Comparison of ENCODE assay signal across 8 cellular contexts in the genomic region with DNA sequence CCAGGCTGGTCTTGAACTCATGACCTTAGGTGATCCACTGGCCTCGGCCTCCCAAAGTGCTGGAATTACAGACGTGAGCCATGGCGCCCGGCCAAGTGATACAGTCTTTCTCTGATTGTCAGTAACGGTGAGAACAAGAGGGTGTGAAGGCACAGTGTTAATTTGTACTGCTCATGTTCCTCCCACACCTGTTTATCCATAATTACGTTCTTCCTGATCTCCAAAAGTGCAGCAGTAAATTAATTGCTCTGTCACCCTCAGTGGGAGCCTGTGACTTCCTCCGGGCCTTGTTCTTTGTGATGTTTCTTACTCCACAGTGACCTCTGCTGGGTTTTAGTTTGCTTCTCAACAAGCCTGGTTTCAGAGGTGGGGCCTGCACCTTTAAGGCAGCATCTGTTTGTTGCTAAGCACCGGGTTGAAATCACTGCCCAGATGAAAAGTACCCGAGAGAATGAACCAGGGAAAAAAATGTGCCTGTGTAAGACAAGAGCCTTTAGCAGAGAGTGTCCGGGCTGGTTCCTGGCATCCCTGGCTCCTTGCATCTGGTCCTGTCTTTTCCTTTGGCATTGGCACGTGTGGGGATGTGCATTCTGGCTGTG.
DNase-seq lines count a peak whose midpoint lies in the region; ATAC-seq and TF ChIP-seq lines count a peak whose summit lies in the region.

No MANE protein-coding gene starts in this region.

- CTCF ChIA-PET in Caco-2 (lab: Charles Lee) (interaction anchor here (0.6 to 1.9 kb wide), 2 partner anchors 307 to 317 kb away, joined by 4 to 8 read pairs; no protein-coding TSS in a partner anchor), WTC11 (lab: Charles Lee) (interaction anchor here (1.3 to 1.9 kb wide), 3 partner anchors 11 to 306 kb away, joined by 3 to 8 read pairs (median 6); no protein-coding TSS in a partner anchor)

- H3K9me3 Mint-ChIP-seq in Caco-2 (ENCODE audit: unreplicated experiment) (no peaks in the 10 kb centered on the region), WTC11 (no peaks in the 10 kb centered on the region)

- H3K27me3 Mint-ChIP-seq in Caco-2 (ENCODE audit: insufficient read depth, unreplicated experiment): no peaks in the 10 kb centered on the region
- H3K27me3 Mint-ChIP-seq in WTC11 (ENCODE audit: low read depth): no peaks in the 10 kb centered on the region

- no peak overlapping the region for H3K4me3 ChIP-seq in Caco-2 (ENCODE audit: low read depth, low read length)

- no peaks in the 10 kb centered on the region for H3K4me1 ChIP-seq in Caco-2

- TF ChIP-seq CTCF in Caco-2 (IDR thresholded peaks at IDR 0.05; ENCODE audit: insufficient read depth in 1 of 2, low read depth in 1 of 2, low read length in 1 of 2, severe bottlenecking in 1 of 2, unreplicated experiment in 1 of 2): peak; percentile 54 to 58
- peak; percentile 41 for TF ChIP-seq CTCF in WTC11 (IDR thresholded peaks at IDR 0.05)

- peak; percentile 55 for ATAC-seq in GM19455 (IDR thresholded peaks at IDR 0.05; ENCODE audit: unreplicated experiment)
- ATAC-seq in HG03457 (IDR thresholded peaks at IDR 0.05; ENCODE audit: unreplicated experiment): peak; percentile 40
- ATAC-seq in WTC11: peak; percentile 94

- H3K4me1 Mint-ChIP-seq in Caco-2 (ENCODE audit: low read depth, unreplicated experiment): peaks cover 7% of the 10 kb centered on the region
- peaks cover 33% of the 10 kb centered on the region for H3K4me1 Mint-ChIP-seq in WTC11

- no peak overlapping the region for H3K4me3 Mint-ChIP-seq in Caco-2 (ENCODE audit: unreplicated experiment)
- H3K4me3 Mint-ChIP-seq in WTC11: no peak overlapping the region

- H3K36me3 ChIP-seq in Caco-2 (ENCODE audit: control insufficient read depth, insufficient read depth, low read length): no peaks in the 10 kb centered on the region

- intact Hi-C loops in Caco-2 (cut with micrococcal nuclease; ENCODE audit: unreplicated experiment): loop anchor here (1.0 to 5.0 kb wide), 6 partner anchors 93 to 499 kb away; no protein-coding TSS in a partner anchor

- H3K27ac Mint-ChIP-seq in Caco-2 (ENCODE audit: unreplicated experiment) (no peak overlapping the region), WTC11 (peak overlapping the region; percentile 50)

- POLR2A ChIA-PET in Caco-2 (lab: Charles Lee): no interaction called here
- POLR2A ChIA-PET in WTC11 (lab: Charles Lee): no interaction called here

- H3K36me3 Mint-ChIP-seq in Caco-2 (ENCODE audit: insufficient read depth, unreplicated experiment) (no peaks in the 10 kb centered on the region), WTC11 (peaks cover 8% of the 10 kb centered on the region)

- no peaks in the 10 kb centered on the region for H3K27me3 ChIP-seq in Caco-2 (replicated peaks; ENCODE audit: control insufficient read depth, insufficient read depth, low read length)

- BruUV-seq in Caco-2 (replicated peaks; lab: Mats Ljungman, UMichigan): no TSS peak

- DNase-seq in Caco-2 (peak; percentile 65 to 72), NCI-H345 (lab: John Stamatoyannopoulos, UW) (peak; percentile 80), WTC11 (ENCODE audit: low spot score) (peak; percentile 63), cerebellar cortex (ENCODE audit: low spot score) (peak; percentile 87), left kidney (ENCODE audit: low read depth, low spot score) (peak; percentile 95)
- peak; percentile 18 for DNase-seq in stimulated activated CD8-positive, alpha-beta memory T cell treated with anti-CD3 and anti-CD28 coated beads, Interleukin-7, amount 100 ng/mL, for 24 hours (ENCODE audit: low read depth)

- no peaks in the 10 kb centered on the region for H3K9me3 ChIP-seq in Caco-2

TF ChIP-seq in WTC11, 78 proteins besides CTCF, POLR2A, EP300 and RAD21:
- TF ChIP-seq FOXK1 (CRISPR knock-in tag; IDR thresholded peaks at IDR 0.05) (no peak), NFE2L1 (CRISPR knock-in tag; IDR thresholded peaks at IDR 0.05) (peak; percentile 43; the same call in 1 of the 2 replicates)

Comparison
In these comparisons a context has a peak if more than half of its experiments do, and no peak if none do; other contexts are left out.
1. DNase-seq: peak in every context shown above with its lines; median percentile 95 in left kidney; 87 in cerebellar cortex; 80 in NCI-H345; 68 in Caco-2; 63 in WTC11; 18 in stimulated activated CD8-positive, alpha-beta memory T cell treated with anti-CD3 and anti-CD28 coated beads, Interleukin-7, amount 100 ng/mL, for 24 hours.
2. ATAC-seq: peak in every context shown above with its lines; median percentile 94 in WTC11; 55 in GM19455; 40 in HG03457.